ENCODE assay signal across 8 cellular contexts in the genomic region with DNA sequence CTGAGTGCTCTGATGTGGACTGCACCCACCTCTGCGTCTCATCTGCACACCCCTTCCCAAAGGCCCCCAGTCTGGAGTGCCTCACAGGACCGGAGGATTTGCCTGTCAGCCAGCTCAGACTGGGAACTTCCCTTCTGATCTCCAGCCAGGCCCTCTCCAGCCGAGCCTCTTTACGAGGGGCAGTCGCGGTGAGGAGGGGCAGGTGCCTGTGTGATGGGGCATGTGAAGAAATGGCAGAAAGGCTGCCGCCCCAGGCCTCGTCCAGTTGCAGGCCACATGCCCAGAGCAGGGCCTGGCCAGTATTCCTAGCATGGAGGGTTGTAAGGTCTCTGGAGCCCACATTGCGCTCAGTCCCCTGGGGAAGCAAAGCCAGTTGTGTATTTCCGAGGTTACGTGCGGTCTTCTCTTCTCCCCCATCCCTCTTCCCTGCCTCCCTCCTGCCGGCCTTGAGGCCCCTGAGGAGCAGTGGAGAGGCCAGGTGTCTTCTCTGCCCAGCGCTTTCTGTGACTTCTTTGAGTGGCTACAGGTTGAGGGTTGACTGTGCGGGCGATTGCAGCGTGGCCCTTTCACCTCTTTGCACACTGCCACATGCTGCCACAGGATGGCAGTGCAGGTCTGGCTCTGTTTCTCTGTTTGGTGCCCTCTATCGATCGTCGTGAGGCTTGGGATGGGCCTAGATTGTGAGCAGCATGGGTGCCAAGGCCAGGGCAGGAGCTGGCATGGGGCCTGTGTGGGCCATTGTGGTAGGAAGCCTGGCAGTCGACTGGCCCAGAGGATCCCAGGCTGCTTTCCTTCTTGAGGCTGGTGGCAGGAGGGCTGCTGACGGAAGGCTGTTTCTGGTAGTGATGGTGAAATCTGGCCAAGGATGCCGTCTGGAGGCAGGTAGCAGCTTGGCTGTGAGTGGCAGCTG. TPM values are rescaled to one million over a fixed set of nuclear protein-coding genes. Genes with fewer than 3 reads are reported as not detected.
DNase-seq lines count a peak whose midpoint lies in the region; ATAC-seq and TF ChIP-seq lines count a peak whose summit lies in the region.

No MANE protein-coding gene starts in this region.

- no peak for TF ChIP-seq POLR2A in lower leg skin (IDR thresholded peaks at IDR 0.05)

- intact Hi-C loops in lower leg skin (cut with DNase I; ENCODE audit: low total_unique reads), result no loop called here

- WGBS in lower leg skin, 2 donors, result 52 to 53% methylated on average over 22 to 23 of the region's 23 CpGs

- DNase-seq in COLO668 (lab: John Stamatoyannopoulos, UW; ENCODE audit: unreplicated experiment) (peak; percentile 61), NCI-H446 treated with DMSO at 0.1 percent for 48 hours (lab: John Stamatoyannopoulos, UW) (peak; percentile 47), lower leg skin (ENCODE audit: low spot score in 2 of 2) (peak; percentile 45 to 89), mesenteric fat pad (ENCODE audit: low spot score) (no peak)
- peak; percentile 68 to 73 for DNase-seq in activated CD4-positive, alpha-beta T cell treated with anti-CD3 and anti-CD28 coated beads for 4 hours
- DNase-seq in stimulated activated CD8-positive, alpha-beta memory T cell treated with anti-CD3 and anti-CD28 coated beads, Interleukin-12 subunit alpha, Interleukin-12 subunit beta, amount 100 ng/mL, for 24 hours (ENCODE audit: extremely low read depth), result peak; percentile 42

- peak overlapping the region; percentile 33 for H3K27ac ChIP-seq in cingulate gyrus (ENCODE audit: low read depth, low read length)

- H3K4me3 ChIP-seq in lower leg skin (ENCODE audit: low read depth, poor library complexity, severe bottlenecking), result no peak overlapping the region

- TF ChIP-seq CTCF in lower leg skin (IDR thresholded peaks at IDR 0.05), result peak in 1 of 3 donors; percentile 19

- ATAC-seq in GM21723 (IDR thresholded peaks at IDR 0.05; ENCODE audit: unreplicated experiment), result peak; percentile 46

RNA-seq across cellular contexts. Expression of gene CLK3, which starts 5.3 kb away (rescaled TPM):
- total RNA-seq in lower leg skin, result 100 to 1,000 TPM in 2 of 4 donors, 10 to 100 TPM in 2; 96.7 to 230 (median 117) TPM
- total RNA-seq in mesenteric fat pad, result 51.4 TPM
